In the genomic region with DNA sequence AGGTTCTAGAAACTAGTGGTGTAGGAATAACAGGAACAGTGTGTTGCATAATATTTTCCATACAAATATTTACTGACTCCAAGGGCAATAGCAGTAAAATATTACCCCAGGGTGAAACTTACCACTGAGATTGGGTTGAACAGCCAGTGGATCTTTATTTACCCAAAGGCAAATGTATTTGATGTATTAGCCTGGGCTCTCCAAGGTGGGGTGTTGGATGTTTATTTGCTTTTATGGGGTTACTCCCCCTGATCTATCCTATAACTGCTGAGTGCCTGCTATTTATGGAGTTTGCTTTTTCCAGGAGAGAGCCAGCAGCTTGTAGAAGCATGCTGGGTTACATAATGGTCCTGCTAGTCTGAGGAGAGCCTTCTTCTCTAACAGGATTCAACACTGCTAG, we compare ENCODE assay signal across 14 cellular contexts.
DNase-seq lines count a peak whose midpoint lies in the region; ATAC-seq, FAIRE-seq and TF ChIP-seq lines count a peak whose summit lies in the region.
"Had no signal": no experiment of that assay in that cellular context is flagged by ENCODE, and none has a peak within 500 bp of the region (broad histone marks: within the 10 kb centered on the region; RNA-seq: fewer than 3 reads in every experiment).

No MANE protein-coding gene starts in this region.

- no peak for DNase-seq in GM12892 (ENCODE audit: insufficient read length)
- no peak for DNase-seq in GM12878 (ENCODE audit: low read depth, low spot score)
- DNase-seq in left kidney (ENCODE audit: low read depth, low spot score): peak; percentile 9
- peak; percentile 12 for DNase-seq in superior temporal gyrus (ENCODE audit: extremely low spot score)
- DNase-seq in NCI-H524 treated with DMSO at 0.1 percent for 48 hours (lab: John Stamatoyannopoulos, UW): no peak
- no peak for DNase-seq in RWPE1 (ENCODE audit: low spot score)
- no peak for DNase-seq in MG63
- no peak for DNase-seq in stimulated activated naive CD4-positive, alpha-beta T cell (lab: John Stamatoyannopoulos, UW)
- DNase-seq: activated CD8-positive, alpha-beta T cell treated with anti-CD3 and anti-CD28 coated beads for 36 hours; KBM-7; NCI-H1105; stimulated activated naive CD8-positive, alpha-beta T cell treated with anti-CD3 and anti-CD28 coated beads, Interleukin-15, Interleukin-2, amounts not matched to agents 100 U/mL and 50 U/mL, for 24 hours had no signal

- H3K4me2 ChIP-seq in GM12878 (ENCODE audit: control insufficient read depth, insufficient read depth): peak overlapping the region; percentile 85

- CTCF ChIA-PET in GM12878 (lab: Yijun Ruan, JAX) (interaction anchor here (1.3 to 1.5 kb wide), 4 partner anchors 13 to 63 kb away, joined by 3 to 4 read pairs (median 4); no protein-coding TSS in a partner anchor), RWPE1 (lab: Yijun Ruan, JAX) (no interaction called here)

- intact Hi-C loops in GM12878 (cut with micrococcal nuclease; ENCODE audit: unreplicated experiment): no loop called here

- TF ChIP-seq CTCF in GM12878 (IDR thresholded peaks at IDR 0.05 in 2 of 3, conservative IDR thresholded peaks at IDR 0.05 in 1 of 3; ENCODE audit: control insufficient read depth in 2 of 3, extremely low read depth in 1 of 3, insufficient read depth in 1 of 3, low read depth in 3 of 3, low read length in 3 of 3) (no peak), RWPE1 (conservative IDR thresholded peaks at IDR 0.05; ENCODE audit: low read depth) (no peak)

- TF ChIP-seq POLR2A in GM12892 (IDR thresholded peaks at IDR 0.05; ENCODE audit: low read depth, low read length): no peak
- no peak for TF ChIP-seq POLR2A in GM12878 (IDR thresholded peaks at IDR 0.05; ENCODE audit: low read depth, low read length)

- no peaks in the 10 kb centered on the region for H4K20me1 ChIP-seq in GM12878 (ENCODE audit: control insufficient read depth, insufficient read depth)

- RAD21 ChIA-PET in GM12878 (lab: Charles Lee; ENCODE audit: unreplicated experiment): interaction anchor here (2.2 kb wide), 1 partner anchor 53 kb away, joined by 7 read pairs; no protein-coding TSS in a partner anchor

- peak overlapping the region; percentile 31 for H3K9ac ChIP-seq in GM12878 (ENCODE audit: control insufficient read depth, insufficient read depth, low read length)
- H3K9ac ChIP-seq: parathyroid adenoma had no signal

- no peak for TF ChIP-seq EP300 in GM12878 (IDR thresholded peaks at IDR 0.05; ENCODE audit: borderline replicate concordance in 1 of 2, control insufficient read depth in 1 of 2, low read depth in 2 of 2, low read length in 2 of 2)

- no peak overlapping the region for H3K4me3 ChIP-seq in GM12878
- H3K4me3 ChIP-seq in MG63: no peak overlapping the region

- SMC1A ChIA-PET in GM12878 (lab: Charles Lee; ENCODE audit: uncharacterized antibody, unreplicated experiment): interaction anchor here (0.6 to 4.6 kb wide), 12 partner anchors 12 to 47 kb away, joined by 3 to 18 read pairs (median 4); no protein-coding TSS in a partner anchor

- H3K9me3 ChIP-seq in GM12878 (replicated peaks; ENCODE audit: control insufficient read depth, insufficient read depth, low read length) (peaks cover 11% of the 10 kb centered on the region), MG63 (no peaks in the 10 kb centered on the region)

- H3K27ac ChIP-seq in GM12878 (ENCODE audit: control insufficient read depth, insufficient read depth): peak overlapping the region; percentile 99
- H3K27ac ChIP-seq in RWPE1: no peak overlapping the region
- H3K27ac ChIP-seq: parathyroid adenoma had no signal

- peaks cover 36% of the 10 kb centered on the region for H3K4me1 ChIP-seq in GM12878 (ENCODE audit: control insufficient read depth, insufficient read depth, low read length)
- H3K4me1 ChIP-seq: parathyroid adenoma had no signal

- no peaks in the 10 kb centered on the region for H3K27me3 ChIP-seq in GM12878 (replicated peaks in 1 of 2; ENCODE audit: control insufficient read depth in 2 of 2, insufficient read depth in 2 of 2, low read length in 1 of 2)
- no peaks in the 10 kb centered on the region for H3K27me3 ChIP-seq in MG63

- no peak for TF ChIP-seq RAD21 in GM12878 (IDR thresholded peaks at IDR 0.05; ENCODE audit: insufficient read depth, low read depth, low read length)

- in situ Hi-C loops in GM12878 (cut with MboI): no loop called here

- no peak overlapping the region; the same call in 1 of the 2 replicates for H2AFZ ChIP-seq in GM12878 (ENCODE audit: control insufficient read depth, low read depth, low read length)
- H2AFZ ChIP-seq: parathyroid adenoma had no signal

- no peak for ATAC-seq in GM12878
- ATAC-seq: activated CD8-positive, alpha-beta T cell treated with anti-CD3 and anti-CD28 coated beads for 36 hours; stimulated activated naive CD8-positive, alpha-beta T cell treated with anti-CD3 and anti-CD28 coated beads, Interleukin-15, Interleukin-2, amounts not matched to agents 100 U/mL and 50 U/mL, for 24 hours had no signal

- no peaks in the 10 kb centered on the region for H3K79me2 ChIP-seq in GM12878 (ENCODE audit: control insufficient read depth, insufficient read depth, low read length)
- H3K79me2 ChIP-seq: parathyroid adenoma had no signal

- no peaks in the 10 kb centered on the region for H3K36me3 ChIP-seq in GM12878 (ENCODE audit: control insufficient read depth in 2 of 2, insufficient read depth in 2 of 2, low read length in 1 of 2)
- H3K36me3 ChIP-seq in MG63: no peaks in the 10 kb centered on the region

- BruUV-seq in GM12878 (replicated peaks; lab: Mats Ljungman, UMichigan): no TSS peak

- FAIRE-seq in GM12892 (lab: Jason Lieb, UNC) (peak; percentile 36), GM12878 (lab: Jason Lieb, UNC) (no peak)
- FAIRE-seq: endothelial cell of umbilical vein had no signal

- POLR2A ChIA-PET in GM12878 (lab: Charles Lee): interaction anchor here (1.5 kb wide), 2 partner anchors 9 to 52 kb away, joined by 3 to 5 read pairs; no protein-coding TSS in a partner anchor
- POLR2A ChIA-PET in RWPE1 (lab: Yijun Ruan, JAX; ENCODE audit: low non-redundant PET): no interaction called here

TF ChIP-seq in GM12878, 131 proteins besides CTCF, POLR2A, EP300 and RAD21:
- no peak for TF ChIP-seq POLR2AphosphoS2 (IDR thresholded peaks at IDR 0.05; ENCODE audit: low read depth, low read length)

Comparison
In these comparisons a context has a peak if more than half of its experiments do, and no peak if none do; other contexts are left out.
1. DNase-seq: peak in left kidney (single experiment) and superior temporal gyrus (single experiment); none in GM12892 (single experiment), GM12878 (single experiment), NCI-H524 treated with DMSO at 0.1 percent for 48 hours (single experiment), RWPE1 (single experiment), MG63 (single experiment) and stimulated activated naive CD4-positive, alpha-beta T cell (0 of 6).